In genomic region chr6:28981391-28981832, GRCh38 we compare ENCODE assay signal across 1 cellular context.
TF ChIP-seq lines count a peak whose summit lies in the region.

No MANE protein-coding gene starts in this region.

TF ChIP-seq in HepG2, 621 proteins besides CTCF, POLR2A, EP300 and RAD21 (continued from another document and continues in another):
- no peak for TF ChIP-seq MNT (IDR thresholded peaks at IDR 0.05)
- TF ChIP-seq ZNF691 (CRISPR knock-in tag; IDR thresholded peaks at IDR 0.05; ENCODE audit: borderline replicate concordance, low read depth) = no peak
- no peak for TF ChIP-seq SPEN (CRISPR knock-in tag; IDR thresholded peaks at IDR 0.05; ENCODE audit: low read depth)
- no peak for TF ChIP-seq ZNF512 (CRISPR knock-in tag; IDR thresholded peaks at IDR 0.05)
- TF ChIP-seq ZNF646 (CRISPR knock-in tag; IDR thresholded peaks at IDR 0.05) = no peak
- no peak for TF ChIP-seq ZNF276 (CRISPR knock-in tag; IDR thresholded peaks at IDR 0.05; ENCODE audit: low read depth)
- TF ChIP-seq SMAD3 (CRISPR knock-in tag; IDR thresholded peaks at IDR 0.05) = no peak
- no peak for TF ChIP-seq ZNF792 (CRISPR knock-in tag; IDR thresholded peaks at IDR 0.05)
- no peak for TF ChIP-seq ZNF224 (CRISPR knock-in tag; IDR thresholded peaks at IDR 0.05)
- no peak for TF ChIP-seq ZNF3 (CRISPR knock-in tag; IDR thresholded peaks at IDR 0.05)
- no peak for TF ChIP-seq ESRRA (CRISPR knock-in tag; IDR thresholded peaks at IDR 0.05; ENCODE audit: low read depth)
- no peak for TF ChIP-seq KDM5B (CRISPR knock-in tag; IDR thresholded peaks at IDR 0.05; ENCODE audit: borderline replicate concordance)
- TF ChIP-seq ZNF207 (IDR thresholded peaks at IDR 0.05; ENCODE audit: borderline replicate concordance) = no peak
- no peak for TF ChIP-seq ZNF331 (CRISPR knock-in tag; IDR thresholded peaks at IDR 0.05)
- peak; percentile 34; the same call in 1 of the 2 replicates for TF ChIP-seq ISL2 (CRISPR knock-in tag; IDR thresholded peaks at IDR 0.05)
- TF ChIP-seq ZBTB10 (CRISPR knock-in tag; IDR thresholded peaks at IDR 0.05; ENCODE audit: borderline replicate concordance) = 0 out of 2 replicates have a peak, but pooled peaks have one; percentile 68
- no peak for TF ChIP-seq SNRNP70 (IDR thresholded peaks at IDR 0.05; ENCODE audit: low read depth, low read length)
- TF ChIP-seq HIVEP1 (CRISPR knock-in tag; IDR thresholded peaks at IDR 0.05) = no peak
- TF ChIP-seq ZNF558 (CRISPR knock-in tag; IDR thresholded peaks at IDR 0.05; ENCODE audit: borderline replicate concordance) = no peak
- TF ChIP-seq SUZ12 (IDR thresholded peaks at IDR 0.05; ENCODE audit: low read depth, low read length) = no peak
- peak; percentile 88; the same call in 1 of the 2 replicates for TF ChIP-seq ZSCAN20 (CRISPR knock-in tag; IDR thresholded peaks at IDR 0.05; ENCODE audit: borderline replicate concordance)
- TF ChIP-seq HOXD1 (CRISPR knock-in tag; IDR thresholded peaks at IDR 0.05) = no peak
- TF ChIP-seq ZKSCAN1 (IDR thresholded peaks at IDR 0.05; ENCODE audit: low read length) = peak; percentile 39; the same call in 1 of the 2 replicates
- TF ChIP-seq MTA1 (CRISPR knock-in tag; IDR thresholded peaks at IDR 0.05; ENCODE audit: borderline replicate concordance) = no peak
- TF ChIP-seq DDIT3 (CRISPR knock-in tag; IDR thresholded peaks at IDR 0.05) = no peak
- TF ChIP-seq ZBTB46 (CRISPR knock-in tag; IDR thresholded peaks at IDR 0.05; ENCODE audit: borderline replicate concordance) = no peak
- no peak for TF ChIP-seq ZNF768 (CRISPR knock-in tag; IDR thresholded peaks at IDR 0.05)
- TF ChIP-seq SNAI1 (CRISPR knock-in tag; IDR thresholded peaks at IDR 0.05; ENCODE audit: borderline replicate concordance) = peak; percentile 76; the same call in 1 of the 2 replicates
- no peak for TF ChIP-seq ZNF10 (CRISPR knock-in tag; IDR thresholded peaks at IDR 0.05; ENCODE audit: borderline replicate concordance, low read depth)
- TF ChIP-seq RELA (CRISPR knock-in tag; IDR thresholded peaks at IDR 0.05) = no peak
- TF ChIP-seq PHF8 (CRISPR knock-in tag; IDR thresholded peaks at IDR 0.05) = no peak
- no peak; the same call in 1 of the 2 replicates for TF ChIP-seq KMT2B (CRISPR knock-in tag; IDR thresholded peaks at IDR 0.05)
- TF ChIP-seq RBAK (CRISPR knock-in tag; IDR thresholded peaks at IDR 0.05) = no peak
- no peak for TF ChIP-seq ADNP (CRISPR knock-in tag; IDR thresholded peaks at IDR 0.05)
- no peak for TF ChIP-seq MYPOP (CRISPR knock-in tag; IDR thresholded peaks at IDR 0.05)
- TF ChIP-seq PTBP1 (IDR thresholded peaks at IDR 0.05; ENCODE audit: low read depth, low read length, poor library complexity, severe bottlenecking) = no peak
- TF ChIP-seq ZSCAN25 (CRISPR knock-in tag; IDR thresholded peaks at IDR 0.05) = no peak
- no peak for TF ChIP-seq PREB (CRISPR knock-in tag; IDR thresholded peaks at IDR 0.05)
- TF ChIP-seq ZGPAT (CRISPR knock-in tag; IDR thresholded peaks at IDR 0.05) = 0 out of 2 replicates have a peak, but pooled peaks have one; percentile 42
- no peak for TF ChIP-seq MZF1 (CRISPR knock-in tag; IDR thresholded peaks at IDR 0.05; ENCODE audit: borderline replicate concordance)
- TF ChIP-seq ZNF260 (CRISPR knock-in tag; IDR thresholded peaks at IDR 0.05; ENCODE audit: borderline replicate concordance, low read depth) = no peak
